Comparison of ENCODE assay signal across 24 cellular contexts in genomic region chr4:118180776-118181175, GRCh38.
A peak's percentile ranks its signal among the peaks of the same experiment; 100 is the strongest.
DNase-seq lines count a peak whose midpoint lies in the region; ATAC-seq and TF ChIP-seq lines count a peak whose summit lies in the region.
"Had no signal": no experiment of that assay in that cellular context is flagged by ENCODE, and none has a peak within 500 bp of the region (broad histone marks: within the 10 kb centered on the region; RNA-seq: fewer than 3 reads in every experiment).

No MANE protein-coding gene starts in this region.

- H2AFZ ChIP-seq in mammary epithelial cell (ENCODE audit: low read depth, low read length): no peak overlapping the region

- CTCF ChIA-PET in mammary epithelial cell (lab: Charles Lee; ENCODE audit: low non-redundant PET): no interaction called here
- CTCF ChIA-PET in A673 (lab: Charles Lee): no interaction called here

- no peak overlapping the region for H3K4me3 Mint-ChIP-seq in stimulated activated naive B cell treated with anti-CD40 and anti-IgM and Interleukin-4, amounts not matched to agents 10 μg/mL and 1 μg/mL and 100 μg/mL, for 72 hours
- H3K4me3 Mint-ChIP-seq: activated CD4-positive, alpha-beta T cell treated with anti-CD3 and anti-CD28 coated beads, Interleukin-2, amount 10 ng/mL, durations not matched to agents 7 days and 5 days; activated CD8-positive, alpha-beta memory T cell treated with anti-CD3 and anti-CD28 coated beads, Interleukin-2, amount 10 ng/mL, durations not matched to agents 7 days and 5 days; activated naive CD4-positive, alpha-beta T cell treated with anti-CD3 and anti-CD28 coated beads for 36 hours; naive B cell; stimulated activated effector memory CD8-positive, alpha-beta T cell treated with anti-CD3 and anti-CD28 coated beads, Interleukin-12 subunit alpha, Interleukin-12 subunit beta, amount 100 ng/mL, for 72 hours had no signal

- no peak for ATAC-seq in GM18873 (IDR thresholded peaks at IDR 0.05; ENCODE audit: low FRiP score, unreplicated experiment)
- no peak for ATAC-seq in stimulated activated naive B cell treated with anti-CD40 and anti-IgM and Interleukin-4, amounts not matched to agents 10 μg/mL and 1 μg/mL and 100 μg/mL, for 72 hours (replicated peaks)
- ATAC-seq: activated CD8-positive, alpha-beta memory T cell treated with anti-CD3 and anti-CD28 coated beads, Interleukin-2, amount 10 ng/mL, durations not matched to agents 7 days and 5 days; left lobe of liver; stimulated activated effector memory CD8-positive, alpha-beta T cell treated with anti-CD3 and anti-CD28 coated beads, Interleukin-12 subunit alpha, Interleukin-12 subunit beta, amount 100 ng/mL, for 72 hours had no signal

- H3K79me2 ChIP-seq in mammary epithelial cell (ENCODE audit: insufficient read depth, low read length): no peaks in the 10 kb centered on the region

- in situ Hi-C loops in mammary epithelial cell (cut with MboI; ENCODE audit: low sequenced_read_pairs in 2 of 2): no loop called here

- peaks cover 0 to 2% of the 10 kb centered on the region in 2 donors for H3K9me3 Mint-ChIP-seq in stimulated activated naive B cell treated with anti-CD40 and anti-IgM and Interleukin-4, amounts not matched to agents 10 μg/mL and 1 μg/mL and 100 μg/mL, for 72 hours
- H3K9me3 Mint-ChIP-seq: activated CD4-positive, alpha-beta T cell treated with anti-CD3 and anti-CD28 coated beads, Interleukin-2, amount 10 ng/mL, durations not matched to agents 7 days and 5 days; activated naive CD4-positive, alpha-beta T cell treated with anti-CD3 and anti-CD28 coated beads for 36 hours; stimulated activated effector memory CD8-positive, alpha-beta T cell treated with anti-CD3 and anti-CD28 coated beads, Interleukin-12 subunit alpha, Interleukin-12 subunit beta, amount 100 ng/mL, for 72 hours had no signal

- peaks cover 1% of the 10 kb centered on the region for H3K4me1 ChIP-seq in mammary epithelial cell (ENCODE audit: insufficient read depth, low read length)
- no peaks in the 10 kb centered on the region for H3K4me1 ChIP-seq in A673 (ENCODE audit: insufficient read depth, low read length, poor library complexity, severe bottlenecking)
- H3K4me1 ChIP-seq: suprapubic skin had no signal

- 50% methylated on average over 2 of the region's 2 CpGs for WGBS in mammary epithelial cell (ENCODE audit: low coverage, missing lambda C conversion rate)

- dilution Hi-C loops in mammary epithelial cell (cut with HindIII; ENCODE audit: low sequenced_read_pairs): no loop called here

- POLR2A ChIA-PET in A673 (lab: Charles Lee; ENCODE audit: low non-redundant PET): no interaction called here

- no peaks in the 10 kb centered on the region for H3K4me1 Mint-ChIP-seq in stimulated activated naive B cell treated with anti-CD40 and anti-IgM and Interleukin-4, amounts not matched to agents 10 μg/mL and 1 μg/mL and 100 μg/mL, for 72 hours
- H3K4me1 Mint-ChIP-seq: naive B cell; stimulated activated effector memory CD8-positive, alpha-beta T cell treated with anti-CD3 and anti-CD28 coated beads, Interleukin-12 subunit alpha, Interleukin-12 subunit beta, amount 100 ng/mL, for 72 hours had no signal

- H3K27ac ChIP-seq in KOPT-K1 (ENCODE audit: low read depth, low read length, poor library complexity, severe bottlenecking): peak overlapping the region; percentile 67
- H3K27ac ChIP-seq in mammary epithelial cell (ENCODE audit: insufficient read depth, low read depth, low read length): no peak overlapping the region
- no peak overlapping the region for H3K27ac ChIP-seq in A673 (ENCODE audit: low read depth, low read length, poor library complexity, severe bottlenecking)
- H3K27ac ChIP-seq: C4-2B, suprapubic skin, VCaP had no signal

- H3K27me3 Mint-ChIP-seq in stimulated activated naive B cell treated with anti-CD40 and anti-IgM and Interleukin-4, amounts not matched to agents 10 μg/mL and 1 μg/mL and 100 μg/mL, for 72 hours: no peaks in the 10 kb centered on the region

- peak; percentile 39 for DNase-seq in EH (ENCODE audit: low read depth)
- DNase-seq in mammary epithelial cell: peak; percentile 17
- peak; percentile 11 for DNase-seq in kidney tubule cell (ENCODE audit: low spot score)
- DNase-seq in COLO668 (lab: John Stamatoyannopoulos, UW; ENCODE audit: unreplicated experiment): no peak
- no peak for DNase-seq in A673 (ENCODE audit: low spot score)
- no peak for DNase-seq in stimulated activated naive B cell treated with anti-CD40 and anti-IgM and Interleukin-4, amounts not matched to agents 10 μg/mL and 1 μg/mL and 100 μg/mL, for 72 hours
- DNase-seq: activated CD4-positive, alpha-beta T cell treated with anti-CD3 and anti-CD28 coated beads, Interleukin-2, amount 10 ng/mL, durations not matched to agents 7 days and 5 days; activated CD8-positive, alpha-beta memory T cell treated with anti-CD3 and anti-CD28 coated beads, Interleukin-2, amount 10 ng/mL, durations not matched to agents 7 days and 5 days; activated naive CD4-positive, alpha-beta T cell treated with anti-CD3 and anti-CD28 coated beads for 36 hours; amygdala; KG1; naive B cell; NCI-H1092; NCI-H187; NCI-H69; retina; RPMI8226 had no signal

- peaks cover 59% of the 10 kb centered on the region for H3K36me3 ChIP-seq in KOPT-K1 (ENCODE audit: insufficient read depth, low read length)
- no peaks in the 10 kb centered on the region for H3K36me3 ChIP-seq in mammary epithelial cell (ENCODE audit: insufficient read depth, low read length)
- no peaks in the 10 kb centered on the region for H3K36me3 ChIP-seq in A673 (ENCODE audit: insufficient read depth, low read length, poor library complexity, severe bottlenecking)
- H3K36me3 ChIP-seq: suprapubic skin had no signal

- H3K9me3 ChIP-seq in KOPT-K1 (ENCODE audit: insufficient read depth, low read length, poor library complexity, severe bottlenecking): peaks cover 68% of the 10 kb centered on the region
- no peaks in the 10 kb centered on the region for H3K9me3 ChIP-seq in mammary epithelial cell (replicated peaks; ENCODE audit: insufficient read depth, low read length)
- H3K9me3 ChIP-seq in A673 (ENCODE audit: low read depth, low read length, poor library complexity, severe bottlenecking): no peaks in the 10 kb centered on the region
- H3K9me3 ChIP-seq: suprapubic skin had no signal

- BruUV-seq in mammary epithelial cell (replicated peaks; lab: Mats Ljungman, UMichigan): no TSS peak
- no TSS peak for BruUV-seq in A673 (replicated peaks; lab: Mats Ljungman, UMichigan)

- intact Hi-C loops in mammary epithelial cell (cut with micrococcal nuclease): no loop called here
- intact Hi-C loops in A673 (cut with micrococcal nuclease; ENCODE audit: unreplicated experiment): no loop called here

- H3K36me3 Mint-ChIP-seq in stimulated activated naive B cell treated with anti-CD40 and anti-IgM and Interleukin-4, amounts not matched to agents 10 μg/mL and 1 μg/mL and 100 μg/mL, for 72 hours: no peaks in the 10 kb centered on the region
- H3K36me3 Mint-ChIP-seq: activated CD8-positive, alpha-beta memory T cell treated with anti-CD3 and anti-CD28 coated beads, Interleukin-2, amount 10 ng/mL, durations not matched to agents 7 days and 5 days; naive B cell; stimulated activated effector memory CD8-positive, alpha-beta T cell treated with anti-CD3 and anti-CD28 coated beads, Interleukin-12 subunit alpha, Interleukin-12 subunit beta, amount 100 ng/mL, for 72 hours had no signal

- H3K4me2 ChIP-seq in mammary epithelial cell (ENCODE audit: insufficient read depth, low read depth, low read length): no peak overlapping the region

- H3K27ac Mint-ChIP-seq in stimulated activated naive B cell treated with anti-CD40 and anti-IgM and Interleukin-4, amounts not matched to agents 10 μg/mL and 1 μg/mL and 100 μg/mL, for 72 hours: no peak overlapping the region
- H3K27ac Mint-ChIP-seq: activated CD4-positive, alpha-beta T cell treated with anti-CD3 and anti-CD28 coated beads, Interleukin-2, amount 10 ng/mL, durations not matched to agents 7 days and 5 days; activated CD8-positive, alpha-beta memory T cell treated with anti-CD3 and anti-CD28 coated beads, Interleukin-2, amount 10 ng/mL, durations not matched to agents 7 days and 5 days; activated naive CD4-positive, alpha-beta T cell treated with anti-CD3 and anti-CD28 coated beads for 36 hours; naive B cell; stimulated activated effector memory CD8-positive, alpha-beta T cell treated with anti-CD3 and anti-CD28 coated beads, Interleukin-12 subunit alpha, Interleukin-12 subunit beta, amount 100 ng/mL, for 72 hours had no signal

- no peak overlapping the region for H3K9ac ChIP-seq in mammary epithelial cell (ENCODE audit: insufficient read depth, low read length)

- H3K4me3 ChIP-seq in mammary epithelial cell (replicated peaks in 1 of 3; ENCODE audit: insufficient read depth in 1 of 3, low read depth in 2 of 3, low read length in 3 of 3) (no peak overlapping the region), A673 (ENCODE audit: low read depth, low read length, poor library complexity, severe bottlenecking) (no peak overlapping the region)
- H3K4me3 ChIP-seq: suprapubic skin had no signal

- H4K20me1 ChIP-seq in mammary epithelial cell (ENCODE audit: insufficient read depth, low read length): no peaks in the 10 kb centered on the region

- H3K27me3 ChIP-seq in mammary epithelial cell (ENCODE audit: insufficient read depth, low read length): no peaks in the 10 kb centered on the region
- H3K27me3 ChIP-seq in A673 (replicated peaks; ENCODE audit: insufficient read depth, low read depth, low read length, poor library complexity): no peaks in the 10 kb centered on the region
- H3K27me3 ChIP-seq: suprapubic skin had no signal

- TF ChIP-seq CTCF in mammary epithelial cell (conservative IDR thresholded peaks at IDR 0.05 in 1 of 2, IDR thresholded peaks at IDR 0.05 in 1 of 2; ENCODE audit: extremely low read depth in 1 of 2, insufficient read depth in 1 of 2, low read depth in 1 of 2, low read length in 2 of 2) (no peak), A673 (conservative IDR thresholded peaks at IDR 0.05; ENCODE audit: low read depth, low read length) (no peak)

Comparison
In these comparisons a context has a peak if more than half of its experiments do, and no peak if none do; other contexts are left out.
1. DNase-seq: peak in EH (single experiment), mammary epithelial cell (single experiment) and kidney tubule cell (single experiment); none in COLO668 (single experiment), A673 (single experiment) and stimulated activated naive B cell treated with anti-CD40 and anti-IgM and Interleukin-4, amounts not matched to agents 10 μg/mL and 1 μg/mL and 100 μg/mL, for 72 hours (single experiment).